ENCODE assay signal across 1 cellular context in genomic region chr11:123250811-123251655, GRCh38.
A peak's percentile ranks its signal among the peaks of the same experiment; 100 is the strongest.
TF ChIP-seq lines count a peak whose summit lies in the region.

No MANE protein-coding gene starts in this region.

TF ChIP-seq in GM12878, 131 proteins besides CTCF, POLR2A, EP300 and RAD21 (continued from another document):
- no peak for TF ChIP-seq ZNF592 (IDR thresholded peaks at IDR 0.05)
- no peak for TF ChIP-seq EZH2 (IDR thresholded peaks at IDR 0.05; ENCODE audit: borderline replicate concordance, control insufficient read depth, low read depth, low read length)
- TF ChIP-seq RBBP5 (conservative IDR thresholded peaks at IDR 0.05) = no peak
- TF ChIP-seq MYB (IDR thresholded peaks at IDR 0.05; ENCODE audit: borderline replicate concordance, low read depth, low read length) = no peak
- TF ChIP-seq BCL3 (IDR thresholded peaks at IDR 0.05; ENCODE audit: borderline replicate concordance, insufficient read depth, low read depth, low read length, poor library complexity, severe bottlenecking) = peak; percentile 97
- TF ChIP-seq SREBF1 (IDR thresholded peaks at IDR 0.05; ENCODE audit: low read length) = no peak
- TF ChIP-seq ELK1 (IDR thresholded peaks at IDR 0.05; ENCODE audit: low read depth, low read length) = no peak
- peak; percentile 60 for TF ChIP-seq PBX3 (IDR thresholded peaks at IDR 0.05; ENCODE audit: insufficient replicate concordance, low read depth, low read length)
